ENCODE assay signal across 13 cellular contexts in the genomic region with DNA sequence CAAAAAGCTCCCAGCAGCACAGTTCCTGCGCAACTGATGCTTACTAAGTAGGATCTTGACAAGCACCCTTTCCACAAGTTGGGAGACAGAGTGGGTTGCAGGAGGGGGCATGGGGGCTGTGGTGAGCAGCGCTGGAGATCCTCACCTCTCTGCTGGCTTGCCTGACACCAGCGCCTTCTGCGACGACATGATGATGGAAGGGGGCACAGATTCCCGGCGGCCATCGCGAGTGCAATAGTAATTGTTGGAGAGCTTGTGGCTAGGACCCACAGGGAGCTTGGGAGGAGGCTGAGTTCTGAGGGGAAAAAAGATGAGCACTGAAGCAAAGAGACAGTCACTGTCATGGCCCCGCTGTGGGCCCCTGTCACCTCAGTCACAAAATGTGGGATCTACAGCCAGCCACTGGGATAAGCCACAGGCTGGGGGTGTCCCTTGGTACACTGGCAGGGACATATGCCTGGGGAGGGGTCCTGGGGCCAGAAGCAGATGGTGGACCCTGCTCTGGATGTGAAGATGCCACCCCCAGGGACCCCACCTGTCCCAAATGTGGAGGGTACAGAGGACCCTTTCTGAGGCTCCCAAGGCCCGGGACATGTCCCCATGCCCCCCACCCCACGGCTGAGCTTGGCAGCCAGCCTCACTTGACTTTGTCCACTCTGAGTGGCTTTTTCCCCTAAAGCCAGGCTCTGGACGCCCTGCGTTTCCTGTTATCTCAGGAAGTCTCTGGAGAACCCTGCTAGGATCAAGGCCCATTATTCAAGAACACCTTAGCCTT. TPM values are rescaled to one million over a fixed set of nuclear protein-coding genes. Genes with fewer than 3 reads are reported as not detected.
A peak's percentile ranks its signal among the peaks of the same experiment; 100 is the strongest.
DNase-seq lines count a peak whose midpoint lies in the region; ATAC-seq and TF ChIP-seq lines count a peak whose summit lies in the region.
"Had no signal": no experiment of that assay in that cellular context is flagged by ENCODE, and none has a peak within 500 bp of the region (broad histone marks: within the 10 kb centered on the region; RNA-seq: fewer than 3 reads in every experiment).

No MANE protein-coding gene starts in this region.

- no peaks in the 10 kb centered on the region for H3K9me2 ChIP-seq in DOHH2 (replicated peaks; ENCODE audit: control insufficient read depth, low read length)

- peaks cover 4% of the 10 kb centered on the region; the same call in 1 of the 2 replicates for H3F3A ChIP-seq in DOHH2 (ENCODE audit: control insufficient read depth, insufficient read depth)

- H3K36me3 ChIP-seq in DOHH2 (ENCODE audit: control insufficient read depth, low read length): peaks cover 59% of the 10 kb centered on the region

- POLR2A ChIA-PET in RWPE1 (lab: Yijun Ruan, JAX; ENCODE audit: low non-redundant PET): interaction anchor here (0.5 kb wide), 1 partner anchor 41 kb away, joined by 3 read pairs; no protein-coding TSS in a partner anchor

- DNase-seq in RWPE1 (ENCODE audit: low spot score): no peak
- no peak for DNase-seq in A172 (ENCODE audit: low spot score)
- DNase-seq: activated CD4-positive, alpha-beta memory T cell treated with anti-CD3 and anti-CD28 coated beads for 36 hours; Calu3; cerebellar nuclear complex; mammary epithelial cell; NCI-H1694 treated with DMSO at 0.1 percent for 48 hours; NCI-H446 treated with DMSO at 0.1 percent for 48 hours; stimulated activated CD4-positive, alpha-beta T cell treated with anti-CD3 and anti-CD28 coated beads, Interleukin-2, amount 100 ng/mL, for 24 hours had no signal

- CTCF ChIA-PET in RWPE1 (lab: Yijun Ruan, JAX): interaction anchor here (0.6 kb wide), 1 partner anchor 46 kb away, joined by 3 read pairs; no protein-coding TSS in a partner anchor

- peaks cover 51% of the 10 kb centered on the region for H3K79me2 ChIP-seq in DOHH2 (ENCODE audit: control insufficient read depth, low read length)

- no peak for TF ChIP-seq CTCF in DOHH2 (IDR thresholded peaks at IDR 0.05; ENCODE audit: low read depth, low read length, poor library complexity, severe bottlenecking)
- no peak for TF ChIP-seq CTCF in RWPE1 (conservative IDR thresholded peaks at IDR 0.05; ENCODE audit: low read depth)

- no peaks in the 10 kb centered on the region for H3K27me3 ChIP-seq in DOHH2 (ENCODE audit: control insufficient read depth, low read length)

- peak overlapping the region; percentile 35 for H3K4me3 ChIP-seq in DOHH2 (ENCODE audit: low read length)
- H3K4me3 ChIP-seq: SK-N-MC, thoracic aorta had no signal

- no peaks in the 10 kb centered on the region for H4K20me1 ChIP-seq in DOHH2 (ENCODE audit: control insufficient read depth, insufficient read depth, low read depth, low read length)

- H3K4me2 ChIP-seq in DOHH2 (ENCODE audit: low read length): peak overlapping the region; percentile 68

- H3K27ac ChIP-seq in DOHH2 (ENCODE audit: low read depth, low read length) (peak overlapping the region; percentile 58; the same call in 1 of the 2 replicates), RWPE1 (peak overlapping the region; percentile 12; the same call in 1 of the 2 replicates)
- H3K27ac ChIP-seq: SK-N-MC, thoracic aorta had no signal

- no peaks in the 10 kb centered on the region for H3K9me3 ChIP-seq in DOHH2 (ENCODE audit: control insufficient read depth, insufficient read depth, low read length)
- H3K9me3 ChIP-seq: thoracic aorta had no signal

- H3K4me1 ChIP-seq in DOHH2 (ENCODE audit: control insufficient read depth, low read length): peaks cover 37% of the 10 kb centered on the region

- no peak for ATAC-seq in GM18498 (IDR thresholded peaks at IDR 0.05; ENCODE audit: unreplicated experiment)

RNA-seq across cellular contexts. Expression of a gene that starts 4.6 kb away (rescaled TPM):
- 31.8 and 71.4 TPM in 2 replicates for total RNA-seq in A172 (2014; rRNA removed; shearing (Covaris generic))

RNA-seq across cellular contexts. Expression of a gene that starts 4.8 kb away (rescaled TPM):
- 193 and 479 TPM in 2 replicates for total RNA-seq in A172 (2014; rRNA removed; shearing (Covaris generic))

RNA-seq across cellular contexts. Expression of a gene that starts 8.4 kb away (rescaled TPM):
- 53.1 and 70.6 TPM in 2 replicates for total RNA-seq in A172 (2014; rRNA removed; shearing (Covaris generic))

RNA-seq across cellular contexts. Expression of a gene that starts 26.5 kb away (rescaled TPM):
- 1.0 and 1.2 TPM in 2 replicates for total RNA-seq in A172 (2014; rRNA removed; shearing (Covaris generic))
- total RNA-seq: Calu3 had no signal

RNA-seq across cellular contexts. Expression of a gene that starts 47.4 kb away (rescaled TPM):
- total RNA-seq in A172 (2014; rRNA removed; shearing (Covaris generic)): not detected in 2 replicates
